Comparison of ENCODE assay signal across 27 cellular contexts in genomic region chr18:6310714-6311113, GRCh38.
"Had no signal": no experiment of that assay in that cellular context is flagged by ENCODE, and none has a peak within 500 bp of the region (broad histone marks: within the 10 kb centered on the region; RNA-seq: fewer than 3 reads in every experiment).

No MANE protein-coding gene starts in this region.

- H3K9me3 ChIP-seq: stomach, suprapubic skin, testis, thoracic aorta, thyroid gland, tibial artery, tibial nerve, transverse colon, upper lobe of left lung, upper lobe of right lung, uterus, vagina had no signal

- H3K4me3 ChIP-seq: stomach, suprapubic skin, testis, thoracic aorta, thyroid gland, tibial artery, tibial nerve, transverse colon, upper lobe of left lung, upper lobe of right lung, uterus, vagina had no signal

- H3K36me3 ChIP-seq: thoracic aorta, thyroid gland, tibial artery, transverse colon, upper lobe of right lung, uterus had no signal

- DNase-seq: stimulated activated CD4-positive, alpha-beta T cell treated with anti-CD3 and anti-CD28 coated beads, Interleukin-2, amount 100 ng/mL, for 48 hours; stimulated activated CD4-positive, alpha-beta T cell treated with anti-CD3 and anti-CD28 coated beads, Interleukin-4, amount 100 ng/mL, for 1 hour; stimulated activated CD4-positive, alpha-beta T cell treated with anti-CD3 and anti-CD28 coated beads, Interleukin-4, amount 100 ng/mL, for 24 hours; stimulated activated CD4-positive, alpha-beta T cell treated with anti-CD3 and anti-CD28 coated beads, Interleukin-4, amount 100 ng/mL, for 4 hours; stimulated activated CD8-positive, alpha-beta memory T cell treated with anti-CD3 and anti-CD28 coated beads, Interleukin-4, amount 100 ng/mL, for 48 hours; stimulated activated naive B cell treated with anti-CD40 and anti-IgM and Interleukin-4, amounts not matched to agents 10 μg/mL and 1 μg/mL and 100 μg/mL, for 72 hours; stimulated activated naive CD4-positive, alpha-beta T cell; stimulated activated naive CD4-positive, alpha-beta T cell treated with Interleukin-2 at 50 U/mL for 16 hours; stimulated activated naive CD8-positive, alpha-beta T cell treated with anti-CD3 and anti-CD28 coated beads, Interleukin-15, amount 100 ng/mL, for 72 hours; stimulated activated naive CD8-positive, alpha-beta T cell treated with anti-CD3 and anti-CD28 coated beads, Interleukin-15, Interleukin-2, amounts not matched to agents 100 U/mL and 50 U/mL, for 24 hours; stomach; substantia nigra; testis; thyroid gland; tibial artery; transverse colon; trophoblast cell; upper lobe of left lung; upper lobe of right lung; uterus had no signal

- H3K4me1 ChIP-seq: stomach, suprapubic skin, testis, thyroid gland, tibial artery, tibial nerve, upper lobe of right lung, uterus, vagina had no signal

- FAIRE-seq: urothelium cell line had no signal

- ATAC-seq: stimulated activated effector memory CD8-positive, alpha-beta T cell treated with anti-CD3 and anti-CD28 coated beads, Interleukin-12 subunit alpha, Interleukin-12 subunit beta, amount 100 ng/mL, for 72 hours; stimulated activated memory B cell treated with anti-CD40 and anti-IgM and Interleukin-4, amounts not matched to agents 10 μg/mL and 1 μg/mL and 100 μg/mL, for 72 hours; stimulated activated naive B cell treated with anti-CD40 and anti-IgM and Interleukin-4, amounts not matched to agents 10 μg/mL and 1 μg/mL and 100 μg/mL, for 72 hours; stimulated activated naive CD8-positive, alpha-beta T cell treated with anti-CD3 and anti-CD28 coated beads, Interleukin-15, amount 100 ng/mL, for 72 hours; stimulated activated naive CD8-positive, alpha-beta T cell treated with anti-CD3 and anti-CD28 coated beads, Interleukin-15, Interleukin-2, amounts not matched to agents 100 U/mL and 50 U/mL, for 24 hours; upper lobe of right lung had no signal

- H3K27me3 ChIP-seq: stomach, suprapubic skin, testis, thyroid gland, tibial artery, tibial nerve, transverse colon, upper lobe of left lung, upper lobe of right lung, uterus, vagina had no signal

- H3K27ac ChIP-seq: stomach, suprapubic skin, testis, thoracic aorta, thyroid gland, tibial artery, tibial nerve, transverse colon, upper lobe of left lung, upper lobe of right lung, uterus, vagina had no signal
